ENCODE assay signal across 8 cellular contexts in genomic region chr2:240564571-240565266, GRCh38. TPM values are rescaled to one million over a fixed set of nuclear protein-coding genes. Genes with fewer than 3 reads are reported as not detected.
DNase-seq lines count a peak whose midpoint lies in the region; ATAC-seq, FAIRE-seq and TF ChIP-seq lines count a peak whose summit lies in the region.

No MANE protein-coding gene starts in this region.

- peaks cover 0 to 40% (median 6%) of the 10 kb centered on the region in 5 donors for H3K36me3 Mint-ChIP-seq in naive thymus-derived CD4-positive, alpha-beta T cell

- H2AFZ ChIP-seq in OCI-LY3 (ENCODE audit: low read depth, low read length): no peak overlapping the region
- peak overlapping the region; percentile 44; the same call in 1 of the 2 replicates for H2AFZ ChIP-seq in K562 (ENCODE audit: low read depth, low read length)

- POLR2A ChIA-PET in K562 (lab: Yijun Ruan, JAX): interaction anchor here (1.5 to 4.6 kb wide), 2 partner anchors 20 to 22 kb away, joined by 5 to 26 read pairs; partner anchors contain the start of gene CAPN10
- POLR2A ChIA-PET in naive thymus-derived CD4-positive, alpha-beta T cell (lab: Charles Lee): interaction anchor here (1.2 to 10.7 kb wide), 5 partner anchors 11 to 751 kb away, joined by 3 to 264 read pairs (median 4); partner anchors contain the start of genes CAPN10 and SEPTIN2

- DNase-seq in ELR (ENCODE audit: low read depth) (peak; percentile 50), K562 (ENCODE audit: extremely low read depth in 1 of 4, low spot score in 3 of 4) (peak in 1 of 4 experiments; percentile 73), hypothalamus (lab: John Stamatoyannopoulos, UW) (no peak), hepatic stellate cell (ENCODE audit: low spot score) (no peak)
- DNase-seq in naive thymus-derived CD4-positive, alpha-beta T cell: peak in 2 of 9 donors; percentile 8 to 41

- H3K4me1 Mint-ChIP-seq in naive thymus-derived CD4-positive, alpha-beta T cell: peaks cover 45 to 74% (median 68%) of the 10 kb centered on the region in 7 donors

- H3K27ac Mint-ChIP-seq in naive thymus-derived CD4-positive, alpha-beta T cell: peak overlapping the region; percentile 90 to 99 (median 98)

- H3K4me3 Mint-ChIP-seq in naive thymus-derived CD4-positive, alpha-beta T cell: peak overlapping the region; percentile 88 to 98 (median 94)

- H3K4me1 ChIP-seq in OCI-LY3 (ENCODE audit: low read length) (peaks cover 47% of the 10 kb centered on the region), K562 (replicated peaks in 1 of 2; ENCODE audit: control insufficient read depth in 2 of 2, insufficient read depth in 2 of 2, low read length in 2 of 2) (peaks cover 40 to 71% of the 10 kb centered on the region in 2 experiments)
- H3K4me1 ChIP-seq in naive thymus-derived CD4-positive, alpha-beta T cell (ENCODE audit: control insufficient read depth in 2 of 2, insufficient read depth in 2 of 2, low read length in 2 of 2): peaks cover 68 to 70% of the 10 kb centered on the region in 2 donors

- TF ChIP-seq POLR2A in K562 (conservative IDR thresholded peaks at IDR 0.05): no peak

- peaks cover 30% of the 10 kb centered on the region for H3K79me2 ChIP-seq in OCI-LY3 (ENCODE audit: low read length)
- peaks cover 75% of the 10 kb centered on the region for H3K79me2 ChIP-seq in K562 (ENCODE audit: control insufficient read depth, insufficient read depth, low read length)

- H3K36me3 ChIP-seq in OCI-LY3 (replicated peaks; ENCODE audit: low read depth, low read length): peaks cover 6% of the 10 kb centered on the region
- H3K36me3 ChIP-seq in K562 (ENCODE audit: control insufficient read depth, insufficient read depth, low read length): peaks cover 19% of the 10 kb centered on the region
- H3K36me3 ChIP-seq in naive thymus-derived CD4-positive, alpha-beta T cell (ENCODE audit: control insufficient read depth in 2 of 3, insufficient read depth in 3 of 3, low read length in 3 of 3): peaks cover 0 to 8% (median 0%) of the 10 kb centered on the region in 3 experiments

- TF ChIP-seq RAD21 in K562 (CRISPR knock-in tag; conservative IDR thresholded peaks at IDR 0.05 in 1 of 2, IDR thresholded peaks at IDR 0.05 in 1 of 2): peak; percentile 17 to 32; a peak in 2 of 4 replicates

- peak; percentile 27 for ATAC-seq in K562
- no peak for ATAC-seq in naive thymus-derived CD4-positive, alpha-beta T cell
- no peak for ATAC-seq in HG02852 (IDR thresholded peaks at IDR 0.05; ENCODE audit: unreplicated experiment)
- ATAC-seq in GM19463 (IDR thresholded peaks at IDR 0.05; ENCODE audit: unreplicated experiment): no peak

- H3K9ac ChIP-seq in OCI-LY3 (ENCODE audit: low read length): no peak overlapping the region; the same call in 1 of the 2 replicates
- H3K9ac ChIP-seq in K562 (ENCODE audit: insufficient read depth in 1 of 2, low read depth in 2 of 2, low read length in 2 of 2): peak overlapping the region; percentile 85 to 92

- H3K27me3 ChIP-seq in OCI-LY3 (ENCODE audit: low read depth, low read length): no peaks in the 10 kb centered on the region
- no peaks in the 10 kb centered on the region for H3K27me3 ChIP-seq in K562 (ENCODE audit: control insufficient read depth in 2 of 2, insufficient read depth in 2 of 2, low read length in 2 of 2)
- H3K27me3 ChIP-seq in naive thymus-derived CD4-positive, alpha-beta T cell (ENCODE audit: control insufficient read depth in 2 of 2, insufficient read depth in 2 of 2, low read length in 2 of 2): no peaks in the 10 kb centered on the region

- peak overlapping the region; percentile 100 for H3K4me2 ChIP-seq in OCI-LY3 (ENCODE audit: low read length)
- peak overlapping the region; percentile 84 for H3K4me2 ChIP-seq in K562 (ENCODE audit: insufficient read depth, low read length)

- H4K20me1 ChIP-seq in OCI-LY3 (ENCODE audit: insufficient read depth, low read length) (peaks cover 5% of the 10 kb centered on the region; the same call in 1 of the 2 replicates), K562 (replicated peaks; ENCODE audit: control insufficient read depth, insufficient read depth, low read length) (no peaks in the 10 kb centered on the region)

- CTCF ChIA-PET in K562 (lab: Yijun Ruan, JAX; ENCODE audit: low intra/inter-chr PET ratio): no interaction called here
- CTCF ChIA-PET in naive thymus-derived CD4-positive, alpha-beta T cell (lab: Charles Lee): interaction anchor here (0.7 to 5.8 kb wide), 5 partner anchors 15 to 141 kb away, joined by 3 to 61 read pairs (median 3); partner anchors contain the start of gene CAPN10

- in situ Hi-C loops in K562 (cut with MboI): no loop called here

- H3K9me3 Mint-ChIP-seq in naive thymus-derived CD4-positive, alpha-beta T cell: no peaks in the 10 kb centered on the region

- peak overlapping the region; percentile 93; the same call in 1 of the 2 replicates for H3K27ac ChIP-seq in OCI-LY3 (ENCODE audit: low read length)
- H3K27ac ChIP-seq in K562 (ENCODE audit: extremely low read depth, low read depth, low read length): peak overlapping the region; percentile 98
- H3K27ac ChIP-seq in naive thymus-derived CD4-positive, alpha-beta T cell (ENCODE audit: low read depth, low read length): peak overlapping the region; percentile 73

- 11% methylated on average over 7 of the region's 9 CpGs for WGBS in K562 (ENCODE audit: insufficient coverage, low coverage, missing lambda C conversion rate)

- TF ChIP-seq EP300 in K562 (IDR thresholded peaks at IDR 0.05; ENCODE audit: low read length): no peak

- BruUV-seq in K562 (replicated peaks; lab: Mats Ljungman, UMichigan): no TSS peak

- FAIRE-seq in K562 (lab: Jason Lieb, UNC): peak; percentile 86

- H3K27me3 Mint-ChIP-seq in naive thymus-derived CD4-positive, alpha-beta T cell: no peaks in the 10 kb centered on the region

- no peaks in the 10 kb centered on the region for H3K9me1 ChIP-seq in K562 (ENCODE audit: control insufficient read depth, insufficient read depth, low read length)

- H3K4me3 ChIP-seq in OCI-LY3 (ENCODE audit: low read length) (peak overlapping the region; percentile 94), K562 (peak overlapping the region; percentile 29)
- H3K4me3 ChIP-seq in naive thymus-derived CD4-positive, alpha-beta T cell (ENCODE audit: low read length): peak overlapping the region; percentile 82

- no peaks in the 10 kb centered on the region for H3K9me3 ChIP-seq in OCI-LY3 (ENCODE audit: insufficient read depth, low read length)
- H3K9me3 ChIP-seq in K562 (replicated peaks; ENCODE audit: control insufficient read depth, insufficient read depth, low read depth, low read length): no peaks in the 10 kb centered on the region
- H3K9me3 ChIP-seq in naive thymus-derived CD4-positive, alpha-beta T cell (ENCODE audit: control insufficient read depth in 2 of 3, low read length in 3 of 3): no peaks in the 10 kb centered on the region

- TF ChIP-seq CTCF in OCI-LY3 (IDR thresholded peaks at IDR 0.05; ENCODE audit: low read depth, low read length): no peak
- peak; percentile 50 to 57 (median 56) for TF ChIP-seq CTCF in K562 (IDR thresholded peaks at IDR 0.05 in 2 of 3, conservative IDR thresholded peaks at IDR 0.05 in 1 of 3; ENCODE audit: insufficient read depth in 2 of 3, low read depth in 1 of 3, low read length in 3 of 3)

- intact Hi-C loops in K562 (cut with micrococcal nuclease): loop anchor here (10.0 kb wide), 1 partner anchor 50 kb away; no protein-coding TSS in a partner anchor
- intact Hi-C loops in naive thymus-derived CD4-positive, alpha-beta T cell (cut with micrococcal nuclease): loop anchor here (1.0 to 10.0 kb wide), 13 partner anchors 59 to 1320 kb away; partner anchors contain the start of genes D2HGDH (in 1 of the 2), DTYMK (in 1 of the 2), HDAC4 (in 1 of the 2) and ING5 (in 1 of the 2)

RNA-seq across cellular contexts. Expression of gene RNPEPL1, which starts 3.6 kb away (rescaled TPM):
- 13.5 and 56.3 TPM in 2 replicates for total RNA-seq in K562 (2011; cell fraction: chromatin; rRNA removed; ENCODE audit: low replicate concordance)
- total RNA-seq in K562 (2011; cell fraction: nucleolus; rRNA removed): 37.2 and 53.2 TPM in 2 replicates
- total RNA-seq in K562 (2011; cell fraction: nucleoplasm; rRNA removed): 20.7 and 21.8 TPM in 2 replicates
- total RNA-seq in K562 (2014; rRNA removed) (15.7 and 25.3 TPM in 2 replicates), K562 (2014; rRNA removed; fragmentation: Illumina TruSeq; extraction: Trizol) (1.7 and 2.5 TPM in 2 replicates), K562 (2015; rRNA removed; fragmentation: Illumina TruSeq; extraction: Trizol) (7.0 and 7.1 TPM in 2 replicates), K562 (2021) (38.3 and 38.7 TPM in 2 replicates)
- polyA plus RNA-seq in K562 (2011; rRNA removed) (5.5 and 10.0 TPM in 2 replicates), K562 (2014; fragmentation: Illumina TruSeq; extraction: Trizol) (5.6 and 21.3 TPM in 2 replicates), K562 (2014; fragmentation: Nextera tagmentation; extraction: Ambion mirVana) (under 1 TPM; 0.07 to 0.45 TPM), K562 (2014; rRNA removed) (21.9 and 28.2 TPM in 2 replicates)
- 12.6 and 28.4 TPM in 2 replicates for polyA plus RNA-seq in K562 (2011; cell fraction: cytosol; rRNA removed)
- polyA plus RNA-seq in K562 (2011; cell fraction: nucleus; rRNA removed): 56.7 and 79.9 TPM in 2 replicates
- polyA plus RNA-seq in K562 (2012): 21.9 and 55.2 TPM in 2 replicates
- polyA minus RNA-seq in K562 (2011; rRNA and poly(A)+ RNA removed): 1.9 and 3.7 TPM in 2 replicates
- polyA minus RNA-seq in K562 (2011; cell fraction: cytosol; rRNA and poly(A)+ RNA removed): 29.7 and 42.0 TPM in 2 replicates
- polyA minus RNA-seq in K562 (2011; cell fraction: nucleus; rRNA and poly(A)+ RNA removed): 17.6 and 18.4 TPM in 2 replicates
- 100 to 1,000 TPM in 4 of 5 experiments, 10 to 100 TPM in 1; 78.5 to 126 (median 112) TPM for total RNA-seq in naive thymus-derived CD4-positive, alpha-beta T cell
- polyA plus RNA-seq in naive thymus-derived CD4-positive, alpha-beta T cell: 10 to 100 TPM; 23.0 to 51.2 TPM

RNA-seq across cellular contexts. Expression of gene DUSP28, which starts 4.6 kb away (rescaled TPM):
- 9.2 and 12.9 TPM in 2 replicates for total RNA-seq in K562 (2011; cell fraction: chromatin; rRNA removed; ENCODE audit: low replicate concordance)
- 7.8 and 10.5 TPM in 2 replicates for total RNA-seq in K562 (2011; cell fraction: nucleolus; rRNA removed)
- total RNA-seq in K562 (2011; cell fraction: nucleoplasm; rRNA removed): 11.3 and 11.6 TPM in 2 replicates
- total RNA-seq in K562 (2014; rRNA removed) (5.1 and 5.6 TPM in 2 replicates), K562 (2014; rRNA removed; fragmentation: Illumina TruSeq; extraction: Trizol) (4.2 and 5.8 TPM in 2 replicates), K562 (2015; rRNA removed; fragmentation: Illumina TruSeq; extraction: Trizol) (3.6 and 4.3 TPM in 2 replicates), K562 (2021) (3.3 and 6.3 TPM in 2 replicates)
- polyA plus RNA-seq in K562 (2011; rRNA removed) (7.5 and 8.1 TPM in 2 replicates), K562 (2014; fragmentation: Illumina TruSeq; extraction: Trizol) (4.1 and 4.7 TPM in 2 replicates), K562 (2014; fragmentation: Nextera tagmentation; extraction: Ambion mirVana) (1 to 10 TPM; 2.8 to 4.2 TPM), K562 (2014; rRNA removed) (4.7 and 5.4 TPM in 2 replicates)
- 6.5 and 7.1 TPM in 2 replicates for polyA plus RNA-seq in K562 (2011; cell fraction: cytosol; rRNA removed)
- 6.2 and 6.6 TPM in 2 replicates for polyA plus RNA-seq in K562 (2011; cell fraction: nucleus; rRNA removed)
- 5.6 and 7.6 TPM in 2 replicates for polyA plus RNA-seq in K562 (2012)
- polyA minus RNA-seq in K562 (2011; rRNA and poly(A)+ RNA removed): 4.2 and 5.7 TPM in 2 replicates
- 1.2 and 2.1 TPM in 2 replicates for polyA minus RNA-seq in K562 (2011; cell fraction: cytosol; rRNA and poly(A)+ RNA removed)
- polyA minus RNA-seq in K562 (2011; cell fraction: nucleus; rRNA and poly(A)+ RNA removed): 3.4 and 3.8 TPM in 2 replicates
- total RNA-seq in naive thymus-derived CD4-positive, alpha-beta T cell: 10 to 100 TPM; 11.1 to 19.5 (median 14.7) TPM
- polyA plus RNA-seq in naive thymus-derived CD4-positive, alpha-beta T cell: 10 to 100 TPM; 17.8 to 30.1 TPM

RNA-seq across cellular contexts. Expression of gene ANKMY1, which starts 6.9 kb away (rescaled TPM):
- 94.4 and 106 TPM in 2 replicates for total RNA-seq in K562 (2011; cell fraction: chromatin; rRNA removed; ENCODE audit: low replicate concordance)
- total RNA-seq in K562 (2011; cell fraction: nucleolus; rRNA removed): 48.0 and 49.5 TPM in 2 replicates
- total RNA-seq in K562 (2011; cell fraction: nucleoplasm; rRNA removed): 47.5 and 60.0 TPM in 2 replicates
- 7.7 and 8.2 TPM in 2 replicates for total RNA-seq in K562 (2014; rRNA removed)
- 4.4 and 6.4 TPM in 2 replicates for total RNA-seq in K562 (2014; rRNA removed; fragmentation: Illumina TruSeq; extraction: Trizol)
- 10.7 and 12.3 TPM in 2 replicates for total RNA-seq in K562 (2015; rRNA removed; fragmentation: Illumina TruSeq; extraction: Trizol)
- 15.1 and 16.0 TPM in 2 replicates for total RNA-seq in K562 (2021)
- 13.0 and 18.7 TPM in 2 replicates for polyA plus RNA-seq in K562 (2011; rRNA removed)
- polyA plus RNA-seq in K562 (2011; cell fraction: cytosol; rRNA removed): 13.4 and 18.3 TPM in 2 replicates
- polyA plus RNA-seq in K562 (2011; cell fraction: nucleus; rRNA removed): 66.3 and 91.6 TPM in 2 replicates
- 12.3 and 19.9 TPM in 2 replicates for polyA plus RNA-seq in K562 (2012)
- 12.4 and 13.8 TPM in 2 replicates for polyA plus RNA-seq in K562 (2014; fragmentation: Illumina TruSeq; extraction: Trizol)
- under 1 TPM; 0.75 to 0.87 TPM for polyA plus RNA-seq in K562 (2014; fragmentation: Nextera tagmentation; extraction: Ambion mirVana)
- 11.7 and 11.9 TPM in 2 replicates for polyA plus RNA-seq in K562 (2014; rRNA removed)
- polyA minus RNA-seq in K562 (2011; rRNA and poly(A)+ RNA removed): 22.6 and 23.1 TPM in 2 replicates
- 9.9 and 13.2 TPM in 2 replicates for polyA minus RNA-seq in K562 (2011; cell fraction: cytosol; rRNA and poly(A)+ RNA removed)
- polyA minus RNA-seq in K562 (2011; cell fraction: nucleus; rRNA and poly(A)+ RNA removed): 34.6 and 45.8 TPM in 2 replicates
- 10 to 100 TPM; 33.7 to 83.4 (median 49.2) TPM for total RNA-seq in naive thymus-derived CD4-positive, alpha-beta T cell
- polyA plus RNA-seq in naive thymus-derived CD4-positive, alpha-beta T cell: 10 to 100 TPM in 1 of 2 donors, 1 to 10 TPM in 1; 7.7 to 17.5 TPM

RNA-seq across cellular contexts. Expression of gene CAPN10, which starts 21.8 kb away (rescaled TPM):
- 47.6 and 128 TPM in 2 replicates for total RNA-seq in K562 (2011; cell fraction: chromatin; rRNA removed; ENCODE audit: low replicate concordance)
- total RNA-seq in K562 (2011; cell fraction: nucleolus; rRNA removed): 79.5 and 81.2 TPM in 2 replicates
- 52.6 and 61.5 TPM in 2 replicates for total RNA-seq in K562 (2011; cell fraction: nucleoplasm; rRNA removed)
- total RNA-seq in K562 (2014; rRNA removed): 18.6 and 24.3 TPM in 2 replicates
- total RNA-seq in K562 (2014; rRNA removed; fragmentation: Illumina TruSeq; extraction: Trizol): 3.7 and 4.1 TPM in 2 replicates
- total RNA-seq in K562 (2015; rRNA removed; fragmentation: Illumina TruSeq; extraction: Trizol): 10.4 and 14.5 TPM in 2 replicates
- total RNA-seq in K562 (2021): 19.3 and 25.3 TPM in 2 replicates
- 8.4 and 14.0 TPM in 2 replicates for polyA plus RNA-seq in K562 (2011; rRNA removed)
- 8.3 and 17.5 TPM in 2 replicates for polyA plus RNA-seq in K562 (2011; cell fraction: cytosol; rRNA removed)
- polyA plus RNA-seq in K562 (2011; cell fraction: nucleus; rRNA removed): 81.9 and 107 TPM in 2 replicates
- polyA plus RNA-seq in K562 (2012): 11.4 and 22.7 TPM in 2 replicates
- polyA plus RNA-seq in K562 (2014; fragmentation: Illumina TruSeq; extraction: Trizol): 4.7 and 8.9 TPM in 2 replicates
- under 1 TPM; 0.08 to 0.41 TPM for polyA plus RNA-seq in K562 (2014; fragmentation: Nextera tagmentation; extraction: Ambion mirVana)
- polyA plus RNA-seq in K562 (2014; rRNA removed): 26.1 and 26.8 TPM in 2 replicates
- polyA minus RNA-seq in K562 (2011; rRNA and poly(A)+ RNA removed): 3.7 and 4.6 TPM in 2 replicates
- polyA minus RNA-seq in K562 (2011; cell fraction: cytosol; rRNA and poly(A)+ RNA removed): 7.4 and 9.3 TPM in 2 replicates
- polyA minus RNA-seq in K562 (2011; cell fraction: nucleus; rRNA and poly(A)+ RNA removed): 26.9 and 33.0 TPM in 2 replicates
- 10 to 100 TPM; 54.1 to 74.8 (median 64.5) TPM for total RNA-seq in naive thymus-derived CD4-positive, alpha-beta T cell
- 10 to 100 TPM in 1 of 2 donors, 1 to 10 TPM in 1; 8.4 to 14.1 TPM for polyA plus RNA-seq in naive thymus-derived CD4-positive, alpha-beta T cell

Comparison
In these comparisons a context has a peak if more than half of its experiments do, and no peak if none do; other contexts are left out.
1. H3K4me3 ChIP-seq: peak in every context shown above with its lines; median percentile 94 in OCI-LY3; 82 in naive thymus-derived CD4-positive, alpha-beta T cell; 29 in K562.